11 cellular contexts compared by ENCODE assay signal in genomic region chr5:149497357-149497756, GRCh38. TPM values are rescaled to one million over a fixed set of nuclear protein-coding genes. Genes with fewer than 3 reads are reported as not detected.
A peak's percentile ranks its signal among the peaks of the same experiment; 100 is the strongest.
DNase-seq lines count a peak whose midpoint lies in the region; ATAC-seq and TF ChIP-seq lines count a peak whose summit lies in the region.
"Had no signal": no experiment of that assay in that cellular context is flagged by ENCODE, and none has a peak within 500 bp of the region (broad histone marks: within the 10 kb centered on the region; RNA-seq: fewer than 3 reads in every experiment).

No MANE protein-coding gene starts in this region.

- peaks cover 68% of the 10 kb centered on the region for H3K4me1 ChIP-seq in PC-3 (ENCODE audit: insufficient read depth, low read length)

- intact Hi-C loops in PC-3 (cut with micrococcal nuclease), result loop anchor here (1.0 to 2.0 kb wide), 4 partner anchors 11 to 55 kb away; partner anchors contain the start of gene CSNK1A1

- H3K9me3 Mint-ChIP-seq in osteocyte (ENCODE audit: unreplicated experiment), result no peaks in the 10 kb centered on the region

- no peaks in the 10 kb centered on the region for H4K20me1 ChIP-seq in PC-3 (ENCODE audit: low read length)

- peaks cover 5% of the 10 kb centered on the region for H3K36me3 ChIP-seq in BJ (ENCODE audit: control insufficient read depth, insufficient read depth, low read length)
- H3K36me3 ChIP-seq in PC-3 (ENCODE audit: low read depth, low read length), result peaks cover 71% of the 10 kb centered on the region

- H2AFZ ChIP-seq in PC-3 (ENCODE audit: low read length), result no peak overlapping the region

- H3K27ac Mint-ChIP-seq in osteocyte (ENCODE audit: unreplicated experiment), result peak overlapping the region; percentile 57

- peak overlapping the region; percentile 75 for H3K27ac ChIP-seq in PC-3 (ENCODE audit: low read length)

- H3K36me3 Mint-ChIP-seq in osteocyte (ENCODE audit: unreplicated experiment), result peaks cover 47% of the 10 kb centered on the region

- peak; percentile 93 for ATAC-seq in PC-3
- no peak for ATAC-seq in HG03565 (IDR thresholded peaks at IDR 0.05; ENCODE audit: unreplicated experiment)
- ATAC-seq in HG03135 (IDR thresholded peaks at IDR 0.05; ENCODE audit: unreplicated experiment), result no peak

- no peaks in the 10 kb centered on the region for H3K27me3 ChIP-seq in BJ (ENCODE audit: control insufficient read depth, insufficient read depth, low read length)
- H3K27me3 ChIP-seq in PC-3 (ENCODE audit: low read length), result no peaks in the 10 kb centered on the region

- DNase-seq in BJ (ENCODE audit: low read depth) (peak; percentile 86), PC-3 (peak; percentile 98), fibroblast of mammary gland (ENCODE audit: low read depth) (peak; percentile 92), osteocyte (ENCODE audit: extremely low spot score, unreplicated experiment) (no peak), NCI-H2107 (lab: John Stamatoyannopoulos, UW) (no peak)
- DNase-seq in stimulated activated naive CD4-positive, alpha-beta T cell treated with Interleukin-2 at 50 U/mL for 16 hours (lab: John Stamatoyannopoulos, UW), result no peak
- DNase-seq: foreskin melanocyte, NCI-H146, SHP77 had no signal

- no peaks in the 10 kb centered on the region for H3K27me3 Mint-ChIP-seq in osteocyte (ENCODE audit: unreplicated experiment)

- peaks cover 24% of the 10 kb centered on the region for H3F3A ChIP-seq in PC-3 (ENCODE audit: low read length, unreplicated experiment)

- CTCF ChIA-PET in BJ (lab: Yijun Ruan, JAX), result interaction anchor here (1.3 to 1.4 kb wide), 2 partner anchors 52 to 63 kb away, joined by 3 read pairs; no protein-coding TSS in a partner anchor
- CTCF ChIA-PET in PC-3 (lab: Charles Lee), result interaction anchor here (0.5 to 1.1 kb wide), 6 partner anchors 11 to 766 kb away, joined by 3 to 9 read pairs (median 6); no protein-coding TSS in a partner anchor

- TF ChIP-seq CTCF in BJ (IDR thresholded peaks at IDR 0.05; ENCODE audit: insufficient read depth, low read depth, low read length) (no peak), PC-3 (conservative IDR thresholded peaks at IDR 0.05; ENCODE audit: low read depth, low read length) (no peak), fibroblast of mammary gland (conservative IDR thresholded peaks at IDR 0.05; ENCODE audit: control insufficient read depth, insufficient read depth, low read depth, low read length) (no peak), osteocyte (IDR thresholded peaks at IDR 0.05) (no peak)

- POLR2A ChIA-PET in BJ (lab: Charles Lee), result interaction anchor here (0.6 kb wide), 1 partner anchor 13 kb away, joined by 3 read pairs; no protein-coding TSS in a partner anchor
- POLR2A ChIA-PET in PC-3 (lab: Charles Lee; ENCODE audit: unreplicated experiment), result interaction anchor here (0.7 kb wide), 1 partner anchor 12 kb away, joined by 3 read pairs; no protein-coding TSS in a partner anchor

- BruUV-seq in PC-3 (replicated peaks; lab: Mats Ljungman, UMichigan), result no TSS peak

- peaks cover 47% of the 10 kb centered on the region for H3K79me2 ChIP-seq in PC-3 (ENCODE audit: low read length)

- peak overlapping the region; percentile 56 for H3K4me2 ChIP-seq in PC-3 (ENCODE audit: low read length)

- no peak overlapping the region for H3K4me3 Mint-ChIP-seq in osteocyte (ENCODE audit: unreplicated experiment)

- H3K9me2 ChIP-seq in PC-3 (replicated peaks; ENCODE audit: low read length), result no peaks in the 10 kb centered on the region

- H3K9me3 ChIP-seq in PC-3 (ENCODE audit: low read length), result no peaks in the 10 kb centered on the region

- H3K9ac ChIP-seq in PC-3 (ENCODE audit: low read length), result peak overlapping the region; percentile 46

- H3K4me1 Mint-ChIP-seq in osteocyte (ENCODE audit: unreplicated experiment), result peaks cover 5% of the 10 kb centered on the region

- H3K4me3 ChIP-seq in BJ (ENCODE audit: low read depth, low read length), result no peak overlapping the region
- H3K4me3 ChIP-seq in PC-3 (ENCODE audit: low read length), result no peak overlapping the region
- H3K4me3 ChIP-seq in fibroblast of mammary gland (ENCODE audit: control insufficient read depth, low read depth, low read length), result no peak overlapping the region

RNA-seq across cellular contexts. Expression of gene CSNK1A1, which starts 53.9 kb away (rescaled TPM):
- polyA plus RNA-seq in BJ (2011; rRNA removed), result 171 and 268 TPM in 2 replicates
- polyA minus RNA-seq in BJ (2011; rRNA and poly(A)+ RNA removed), result 291 and 366 TPM in 2 replicates
- total RNA-seq in PC-3 (2014; rRNA removed), result 500 and 586 TPM in 2 replicates
- 278 and 282 TPM in 2 replicates for total RNA-seq in osteocyte

Comparison
In these comparisons a context has a peak if more than half of its experiments do, and no peak if none do; other contexts are left out.
1. DNase-seq: peak in BJ (single experiment), PC-3 (single experiment) and fibroblast of mammary gland (single experiment); none in osteocyte (single experiment), stimulated activated naive CD4-positive, alpha-beta T cell treated with Interleukin-2 at 50 U/mL for 16 hours (single experiment) and NCI-H2107 (single experiment).